8 cellular contexts compared by ENCODE assay signal in genomic region chr6:33320315-33321181, GRCh38. TPM values are rescaled to one million over a fixed set of nuclear protein-coding genes. Genes with fewer than 3 reads are reported as not detected.
DNase-seq lines count a peak whose midpoint lies in the region; ATAC-seq and TF ChIP-seq lines count a peak whose summit lies in the region.

No MANE protein-coding gene starts in this region.

- H3K4me3 ChIP-seq in effector memory CD4-positive, alpha-beta T cell (ENCODE audit: insufficient read depth, low read depth, low read length, poor library complexity, severe bottlenecking): no peak overlapping the region

- no peak for ATAC-seq in CD4-positive, alpha-beta T cell (ENCODE audit: poor library complexity)
- no peak for ATAC-seq in HG02588 (IDR thresholded peaks at IDR 0.05; ENCODE audit: unreplicated experiment)

- H3K36me3 ChIP-seq in effector memory CD4-positive, alpha-beta T cell (ENCODE audit: control insufficient read depth, insufficient read depth, low read length): peaks cover 27% of the 10 kb centered on the region

- peak overlapping the region; percentile 96 for H3K27ac Mint-ChIP-seq in CD4-positive, alpha-beta T cell
- H3K27ac Mint-ChIP-seq in nephron: peak overlapping the region; percentile 44 to 91 (median 59)

- DNase-seq in CD4-positive, alpha-beta T cell: no peak
- DNase-seq in NCI-H510A (lab: John Stamatoyannopoulos, UW) (peak; percentile 44), NCI-H1436 treated with DMSO at 0.1 percent for 48 hours (lab: John Stamatoyannopoulos, UW) (no peak), LoVo (ENCODE audit: low spot score) (no peak), NCI-H774 (lab: John Stamatoyannopoulos, UW) (no peak)
- DNase-seq in effector memory CD4-positive, alpha-beta T cell: no peak

- POLR2A ChIA-PET in CD4-positive, alpha-beta T cell (lab: Charles Lee): interaction anchor here (1.1 kb wide), 1 partner anchor 32 kb away, joined by 3 read pairs; the partner anchor contains the start of gene WDR46

- H3K27me3 ChIP-seq in CD4-positive, alpha-beta T cell (ENCODE audit: control insufficient read depth, insufficient read depth, low read length): no peaks in the 10 kb centered on the region
- H3K27me3 ChIP-seq in effector memory CD4-positive, alpha-beta T cell (replicated peaks; ENCODE audit: control insufficient read depth, insufficient read depth, low read length, poor library complexity, severe bottlenecking): no peaks in the 10 kb centered on the region

- CTCF ChIA-PET in CD4-positive, alpha-beta T cell (lab: Charles Lee): interaction anchor here (1.6 kb wide), 1 partner anchor 25 kb away, joined by 3 read pairs; no protein-coding TSS in a partner anchor

- peaks cover 41% of the 10 kb centered on the region for H3K4me1 ChIP-seq in effector memory CD4-positive, alpha-beta T cell (ENCODE audit: control insufficient read depth, insufficient read depth, low read length, poor library complexity, severe bottlenecking)

- H3K36me3 Mint-ChIP-seq in CD4-positive, alpha-beta T cell (ENCODE audit: low read depth): peaks cover 69% of the 10 kb centered on the region
- peaks cover 24% of the 10 kb centered on the region for H3K36me3 Mint-ChIP-seq in nephron (ENCODE audit: low read depth)

- intact Hi-C loops in CD4-positive, alpha-beta T cell (cut with DNase I, micrococcal nuclease): no loop called here

- no peaks in the 10 kb centered on the region for H3K9me3 Mint-ChIP-seq in CD4-positive, alpha-beta T cell
- H3K9me3 Mint-ChIP-seq in nephron: no peaks in the 10 kb centered on the region

- H3K9me3 ChIP-seq in CD4-positive, alpha-beta T cell (ENCODE audit: control insufficient read depth, low read length): no peaks in the 10 kb centered on the region
- no peaks in the 10 kb centered on the region for H3K9me3 ChIP-seq in effector memory CD4-positive, alpha-beta T cell (ENCODE audit: control insufficient read depth, low read length)

- TF ChIP-seq CTCF in CD4-positive, alpha-beta T cell (IDR thresholded peaks at IDR 0.05): no peak
- no peak for TF ChIP-seq CTCF in nephron (IDR thresholded peaks at IDR 0.05; ENCODE audit: unreplicated experiment in 3 of 3)

- H3K27me3 Mint-ChIP-seq in CD4-positive, alpha-beta T cell: no peaks in the 10 kb centered on the region
- H3K27me3 Mint-ChIP-seq in nephron (ENCODE audit: low read depth): no peaks in the 10 kb centered on the region

- H3K4me3 Mint-ChIP-seq in CD4-positive, alpha-beta T cell: peak overlapping the region; percentile 100
- H3K4me3 Mint-ChIP-seq in nephron: peak overlapping the region; percentile 88 to 97 (median 96)

- peak overlapping the region; percentile 6 for H3K27ac ChIP-seq in CD4-positive, alpha-beta T cell (ENCODE audit: low read depth, low read length)
- H3K27ac ChIP-seq in effector memory CD4-positive, alpha-beta T cell (ENCODE audit: insufficient read depth, low read length, poor library complexity, severe bottlenecking): peak overlapping the region; percentile 84

- peaks cover 87% of the 10 kb centered on the region for H3K4me1 Mint-ChIP-seq in CD4-positive, alpha-beta T cell (ENCODE audit: low read depth)
- peaks cover 66% of the 10 kb centered on the region for H3K4me1 Mint-ChIP-seq in nephron

RNA-seq across cellular contexts. Expression of gene DAXX, which starts 2.2 kb away (rescaled TPM):
- total RNA-seq in CD4-positive, alpha-beta T cell: 10 to 100 TPM; 24.2 to 24.7 TPM

RNA-seq across cellular contexts. Expression of gene ZBTB22, which starts 3.0 kb away (rescaled TPM):
- 10 to 100 TPM; 11.6 to 13.6 TPM for total RNA-seq in CD4-positive, alpha-beta T cell

RNA-seq across cellular contexts. Expression of gene TAPBP, which starts 6.7 kb away (rescaled TPM):
- 100 to 1,000 TPM; 203 to 206 TPM for total RNA-seq in CD4-positive, alpha-beta T cell

RNA-seq across cellular contexts. Expression of gene RGL2, which starts 21.8 kb away (rescaled TPM):
- 10 to 100 TPM; 39.2 to 39.4 TPM for total RNA-seq in CD4-positive, alpha-beta T cell

RNA-seq across cellular contexts. Expression of gene PFDN6, which starts 31.1 kb away (rescaled TPM):
- 10 to 100 TPM in 1 of 2 experiments, 1 to 10 TPM in 1; 9.7 to 11.7 TPM for total RNA-seq in CD4-positive, alpha-beta T cell
